Comparison of ENCODE assay signal across 1 cellular context in genomic region chr1:35558374-35559316, GRCh38.
A peak's percentile ranks its signal among the peaks of the same experiment; 100 is the strongest.
TF ChIP-seq lines count a peak whose summit lies in the region.

No MANE protein-coding gene starts in this region.

TF ChIP-seq in K562, 482 proteins besides CTCF, POLR2A, EP300 and RAD21 (continued from another document):
- TF ChIP-seq PHTF2 (CRISPR knock-in tag; IDR thresholded peaks at IDR 0.05) (no peak), POLR2G (IDR thresholded peaks at IDR 0.05; ENCODE audit: low read depth, low read length) (no peak), SOX6 (IDR thresholded peaks at IDR 0.05) (no peak), SRSF3 (IDR thresholded peaks at IDR 0.05; ENCODE audit: insufficient read depth, low read length) (no peak), ZNF354B (CRISPR knock-in tag; IDR thresholded peaks at IDR 0.05) (no peak), MAFF (IDR thresholded peaks at IDR 0.05; ENCODE audit: low read length) (no peak), HNRNPUL1 (IDR thresholded peaks at IDR 0.05; ENCODE audit: low read length) (no peak), FOSL1 (tag; conservative IDR thresholded peaks at IDR 0.05) (no peak), NR1H2 (CRISPR knock-in tag; IDR thresholded peaks at IDR 0.05) (0 out of 2 replicates have a peak, but pooled peaks have one; percentile 13), CEBPB (tag; IDR thresholded peaks at IDR 0.05) (no peak), MXI1 (IDR thresholded peaks at IDR 0.05; ENCODE audit: low read depth, low read length) (no peak), BHLHE40 (IDR thresholded peaks at IDR 0.05; ENCODE audit: low read length) (no peak), NFRKB (IDR thresholded peaks at IDR 0.05; ENCODE audit: low read depth) (no peak), CSDE1 (IDR thresholded peaks at IDR 0.05) (0 out of 4 replicates have a peak, but pooled peaks of 1 of the 2 experiments have one; percentile 1), ZBTB17 (CRISPR knock-in tag; IDR thresholded peaks at IDR 0.05) (no peak), ZNF143 (CRISPR knock-in tag; IDR thresholded peaks at IDR 0.05) (no peak), MAX (CRISPR knock-in tag; IDR thresholded peaks at IDR 0.05) (peak; percentile 34; the same call in 1 of the 2 replicates), DIDO1 (tag; IDR thresholded peaks at IDR 0.05; ENCODE audit: low read depth) (no peak), ZNF740 (CRISPR knock-in tag; IDR thresholded peaks at IDR 0.05) (no peak; the same call in 1 of the 2 replicates), ZNF740 (tag; IDR thresholded peaks at IDR 0.05) (no peak), LARP7 (IDR thresholded peaks at IDR 0.05) (no peak), ETV1 (tag; conservative IDR thresholded peaks at IDR 0.05; ENCODE audit: low read depth) (no peak)
- TF ChIP-seq, protein P1, sequence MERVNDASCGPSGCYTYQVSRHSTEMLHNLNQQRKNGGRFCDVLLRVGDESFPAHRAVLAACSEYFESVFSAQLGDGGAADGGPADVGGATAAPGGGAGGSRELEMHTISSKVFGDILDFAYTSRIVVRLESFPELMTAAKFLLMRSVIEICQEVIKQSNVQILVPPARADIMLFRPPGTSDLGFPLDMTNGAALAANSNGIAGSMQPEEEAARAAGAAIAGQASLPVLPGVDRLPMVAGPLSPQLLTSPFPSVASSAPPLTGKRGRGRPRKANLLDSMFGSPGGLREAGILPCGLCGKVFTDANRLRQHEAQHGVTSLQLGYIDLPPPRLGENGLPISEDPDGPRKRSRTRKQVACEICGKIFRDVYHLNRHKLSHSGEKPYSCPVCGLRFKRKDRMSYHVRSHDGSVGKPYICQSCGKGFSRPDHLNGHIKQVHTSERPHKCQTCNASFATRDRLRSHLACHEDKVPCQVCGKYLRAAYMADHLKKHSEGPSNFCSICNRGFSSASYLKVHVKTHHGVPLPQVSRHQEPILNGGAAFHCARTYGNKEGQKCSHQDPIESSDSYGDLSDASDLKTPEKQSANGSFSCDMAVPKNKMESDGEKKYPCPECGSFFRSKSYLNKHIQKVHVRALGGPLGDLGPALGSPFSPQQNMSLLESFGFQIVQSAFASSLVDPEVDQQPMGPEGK (CRISPR knock-in tag; IDR thresholded peaks at IDR 0.05; ENCODE audit: borderline replicate concordance), result no peak
- TF ChIP-seq, protein P2, sequence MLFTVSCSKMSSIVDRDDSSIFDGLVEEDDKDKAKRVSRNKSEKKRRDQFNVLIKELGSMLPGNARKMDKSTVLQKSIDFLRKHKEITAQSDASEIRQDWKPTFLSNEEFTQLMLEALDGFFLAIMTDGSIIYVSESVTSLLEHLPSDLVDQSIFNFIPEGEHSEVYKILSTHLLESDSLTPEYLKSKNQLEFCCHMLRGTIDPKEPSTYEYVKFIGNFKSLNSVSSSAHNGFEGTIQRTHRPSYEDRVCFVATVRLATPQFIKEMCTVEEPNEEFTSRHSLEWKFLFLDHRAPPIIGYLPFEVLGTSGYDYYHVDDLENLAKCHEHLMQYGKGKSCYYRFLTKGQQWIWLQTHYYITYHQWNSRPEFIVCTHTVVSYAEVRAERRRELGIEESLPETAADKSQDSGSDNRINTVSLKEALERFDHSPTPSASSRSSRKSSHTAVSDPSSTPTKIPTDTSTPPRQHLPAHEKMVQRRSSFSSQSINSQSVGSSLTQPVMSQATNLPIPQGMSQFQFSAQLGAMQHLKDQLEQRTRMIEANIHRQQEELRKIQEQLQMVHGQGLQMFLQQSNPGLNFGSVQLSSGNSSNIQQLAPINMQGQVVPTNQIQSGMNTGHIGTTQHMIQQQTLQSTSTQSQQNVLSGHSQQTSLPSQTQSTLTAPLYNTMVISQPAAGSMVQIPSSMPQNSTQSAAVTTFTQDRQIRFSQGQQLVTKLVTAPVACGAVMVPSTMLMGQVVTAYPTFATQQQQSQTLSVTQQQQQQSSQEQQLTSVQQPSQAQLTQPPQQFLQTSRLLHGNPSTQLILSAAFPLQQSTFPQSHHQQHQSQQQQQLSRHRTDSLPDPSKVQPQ (CRISPR knock-in tag; IDR thresholded peaks at IDR 0.05; ENCODE audit: borderline replicate concordance), result no peak
